In genomic region chr2:206526416-206526815, GRCh38 we compare ENCODE assay signal across 23 cellular contexts.
"Had no signal": no experiment of that assay in that cellular context is flagged by ENCODE, and none has a peak within 500 bp of the region (broad histone marks: within the 10 kb centered on the region; RNA-seq: fewer than 3 reads in every experiment).

No MANE protein-coding gene starts in this region.

- H3K9me3 ChIP-seq: colonic mucosa, right atrium auricular region, sigmoid colon, tibial artery, upper lobe of left lung, uterus had no signal

- DNase-seq: colonic mucosa; effector CD4-positive, alpha-beta T cell; endodermal cell; erythroblast; head of caudate nucleus; left colon; left ventricle myocardium superior; mesenchymal stem cell; midbrain; naive B cell; occipital lobe; posterior cingulate gyrus; sigmoid colon; small intestine; stimulated activated CD4-positive, alpha-beta T cell treated with anti-CD3 and anti-CD28 coated beads, Interleukin-12 subunit alpha, Interleukin-12 subunit beta, amount 100 ng/mL, for 4 hours; stimulated activated naive CD8-positive, alpha-beta T cell treated with anti-CD3 and anti-CD28 coated beads, Interleukin-15, Interleukin-2, amounts not matched to agents 100 U/mL and 50 U/mL, for 24 hours; tibial artery; upper lobe of left lung; uterus had no signal

- H3K4me2 ChIP-seq: hepatocyte had no signal

- H3K27ac ChIP-seq: colonic mucosa, foreskin keratinocyte, hepatocyte, right atrium auricular region, sigmoid colon, tibial artery, upper lobe of left lung, uterus had no signal

- H3K4me1 ChIP-seq: colonic mucosa, right atrium auricular region, sigmoid colon, tibial artery, upper lobe of left lung, uterus had no signal

- H3K27me3 ChIP-seq: colonic mucosa, foreskin keratinocyte, hepatocyte, right atrium auricular region, sigmoid colon, tibial artery, upper lobe of left lung, uterus had no signal

- ATAC-seq: left colon; left ventricle myocardium superior; stimulated activated naive CD8-positive, alpha-beta T cell treated with anti-CD3 and anti-CD28 coated beads, Interleukin-15, Interleukin-2, amounts not matched to agents 100 U/mL and 50 U/mL, for 24 hours had no signal

- H3K36me3 ChIP-seq: colonic mucosa, right atrium auricular region, sigmoid colon, tibial artery, upper lobe of left lung, uterus had no signal

- H3K79me2 ChIP-seq: hepatocyte had no signal

- H3K4me3 ChIP-seq: colonic mucosa, hepatocyte, lung, right atrium auricular region, sigmoid colon, tibial artery, upper lobe of left lung, uterus had no signal

- H2AFZ ChIP-seq: hepatocyte had no signal
